ENCODE assay signal across 18 cellular contexts in the genomic region with DNA sequence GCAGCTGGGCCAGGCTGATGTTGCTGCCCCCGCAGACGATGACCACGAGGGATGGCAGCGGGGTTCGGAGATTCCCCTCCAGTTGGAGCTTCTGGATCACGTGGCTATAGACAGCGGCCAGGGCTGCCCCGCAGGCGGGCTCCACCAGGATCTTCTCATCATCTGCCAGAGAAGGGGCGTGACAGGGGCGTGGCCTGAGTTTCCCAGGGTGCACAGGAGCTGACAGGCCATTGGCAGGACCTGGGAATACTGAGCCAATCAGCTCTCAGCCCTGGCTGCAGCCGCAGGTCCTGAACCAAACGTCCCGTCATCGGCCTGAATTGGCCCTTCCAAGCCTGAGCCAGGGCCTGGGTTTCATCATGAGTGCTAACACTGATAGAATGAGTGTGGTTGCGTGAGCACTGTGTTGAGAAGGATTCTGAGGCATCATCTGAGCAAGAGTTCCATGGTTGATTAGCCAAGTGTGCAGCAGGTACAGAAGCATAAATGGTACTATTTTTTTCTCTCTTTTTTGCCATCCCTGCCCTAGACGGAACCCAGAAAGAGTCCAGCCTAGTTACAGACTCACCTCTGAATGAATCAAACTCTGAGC. TPM values are rescaled to one million over a fixed set of nuclear protein-coding genes. Genes with fewer than 3 reads are reported as not detected.
A peak's percentile ranks its signal among the peaks of the same experiment; 100 is the strongest.
DNase-seq lines count a peak whose midpoint lies in the region; ATAC-seq, FAIRE-seq and TF ChIP-seq lines count a peak whose summit lies in the region.
"Had no signal": no experiment of that assay in that cellular context is flagged by ENCODE, and none has a peak within 500 bp of the region (broad histone marks: within the 10 kb centered on the region; RNA-seq: fewer than 3 reads in every experiment).

No MANE protein-coding gene starts in this region.

- no peak overlapping the region for H3K4me3 Mint-ChIP-seq in CD8-positive, alpha-beta T cell

- H3K36me3 Mint-ChIP-seq in CD8-positive, alpha-beta T cell = peaks cover 8% of the 10 kb centered on the region

- peak; percentile 47 for DNase-seq in RCC 7860 (ENCODE audit: low spot score)
- DNase-seq in fibroblast of villous mesenchyme (ENCODE audit: low read depth) = peak; percentile 16
- DNase-seq in psoas muscle = peak in 1 of 2 donors; percentile 43
- DNase-seq in cerebellum (ENCODE audit: low spot score) = no peak
- no peak for DNase-seq in CD8-positive, alpha-beta T cell
- no peak for DNase-seq in glomerular visceral epithelial cell (ENCODE audit: extremely low spot score)
- DNase-seq in DMS53 treated with DMSO at 0.1 percent for 48 hours (lab: John Stamatoyannopoulos, UW; ENCODE audit: unreplicated experiment) = no peak
- DNase-seq: activated CD8-positive, alpha-beta memory T cell treated with anti-CD3 and anti-CD28 coated beads, Interleukin-2, amount 50 U/mL, for 48 hours; aorta; DND-41; NCI-H1930; stimulated activated CD4-positive, alpha-beta T cell treated with anti-CD3 and anti-CD28 coated beads, Interleukin-15, amount 100 ng/mL, for 24 hours had no signal

- no peak for FAIRE-seq in RCC 7860 (lab: Jason Lieb, UNC)
- FAIRE-seq: keratinocyte, TTC549 had no signal

- ATAC-seq in GM21717 (IDR thresholded peaks at IDR 0.05; ENCODE audit: unreplicated experiment) = peak; percentile 43
- ATAC-seq in psoas muscle = peak in 3 of 4 donors; percentile 45 to 62 (median 57)
- ATAC-seq in CD8-positive, alpha-beta T cell = no peak

- no peaks in the 10 kb centered on the region for H3K9me3 ChIP-seq in psoas muscle
- H3K9me3 ChIP-seq in CD8-positive, alpha-beta T cell (ENCODE audit: low read length) = no peaks in the 10 kb centered on the region

- no peaks in the 10 kb centered on the region for H3K4me1 Mint-ChIP-seq in CD8-positive, alpha-beta T cell (ENCODE audit: low read depth)

- no peaks in the 10 kb centered on the region for H3K4me1 ChIP-seq in psoas muscle
- H3K4me1 ChIP-seq in CD8-positive, alpha-beta T cell (ENCODE audit: insufficient read depth, low read length) = no peaks in the 10 kb centered on the region

- no peak overlapping the region for H3K27ac ChIP-seq in psoas muscle
- no peak overlapping the region for H3K27ac ChIP-seq in CD8-positive, alpha-beta T cell (ENCODE audit: low read depth, low read length)

- intact Hi-C loops in psoas muscle (cut with DNase I) = no loop called here
- intact Hi-C loops in CD8-positive, alpha-beta T cell (cut with DNase I, micrococcal nuclease) = no loop called here

- H3K9me3 Mint-ChIP-seq in CD8-positive, alpha-beta T cell = no peaks in the 10 kb centered on the region

- WGBS in psoas muscle, 3 donors = 48 to 63% (median 58%) methylated on average over 17 of the region's 17 CpGs

- H3K27me3 Mint-ChIP-seq in CD8-positive, alpha-beta T cell (ENCODE audit: low read depth) = no peaks in the 10 kb centered on the region

- POLR2A ChIA-PET in CD8-positive, alpha-beta T cell (lab: Charles Lee) = no interaction called here

- peaks cover 3 to 29% of the 10 kb centered on the region in 2 donors for H3K36me3 ChIP-seq in psoas muscle (ENCODE audit: insufficient read depth in 1 of 2, low read depth in 1 of 2)
- H3K36me3 ChIP-seq in CD8-positive, alpha-beta T cell (ENCODE audit: insufficient read depth, low read length) = peaks cover 4% of the 10 kb centered on the region

- H3K4me3 ChIP-seq in fibroblast of villous mesenchyme (ENCODE audit: low read depth, low read length) (no peak overlapping the region), psoas muscle (no peak overlapping the region)
- H3K4me3 ChIP-seq in CD8-positive, alpha-beta T cell (ENCODE audit: low read depth, low read length) = no peak overlapping the region

- H3K27me3 ChIP-seq in psoas muscle (ENCODE audit: insufficient read depth in 3 of 3, low read length in 2 of 3) = no peaks in the 10 kb centered on the region
- H3K27me3 ChIP-seq in CD8-positive, alpha-beta T cell (ENCODE audit: insufficient read depth, low read length) = no peaks in the 10 kb centered on the region

- no peak overlapping the region for H3K27ac Mint-ChIP-seq in CD8-positive, alpha-beta T cell

- CTCF ChIA-PET in CD8-positive, alpha-beta T cell (lab: Charles Lee) = no interaction called here

- no peak for TF ChIP-seq CTCF in fibroblast of villous mesenchyme (IDR thresholded peaks at IDR 0.05; ENCODE audit: insufficient read depth, low read depth, low read length)
- no peak for TF ChIP-seq CTCF in psoas muscle (IDR thresholded peaks at IDR 0.05)
- no peak for TF ChIP-seq CTCF in CD8-positive, alpha-beta T cell (IDR thresholded peaks at IDR 0.05)

RNA-seq across cellular contexts. Expression of gene SDS, which starts 10.6 kb away (rescaled TPM):
- total RNA-seq in fibroblast of villous mesenchyme = not detected in 2 replicates
- total RNA-seq in psoas muscle = under 1 TPM in 2 of 4 donors, not detected in 2; 0.63 to 0.91 TPM
- polyA plus RNA-seq in psoas muscle = under 1 TPM in 2 of 3 donors, not detected in 1; 0.05 to 0.13 TPM
- not detected for total RNA-seq in cerebellum
- total RNA-seq in CD8-positive, alpha-beta T cell = not detected
- total RNA-seq: HT-29, OCI-LY7 had no signal
- polyA plus RNA-seq: keratinocyte, neural cell had no signal

RNA-seq across cellular contexts. Expression of gene SDSL, which starts 29.1 kb away (rescaled TPM):
- total RNA-seq in fibroblast of villous mesenchyme = 3.5 and 5.2 TPM in 2 replicates
- total RNA-seq in psoas muscle = 1 to 10 TPM in 2 of 4 donors, under 1 TPM in 2; 0.89 to 6.0 (median 2.2) TPM
- polyA plus RNA-seq in psoas muscle = 1 to 10 TPM in 1 of 3 donors, under 1 TPM in 2; 0.48 to 2.1 (median 0.53) TPM
- total RNA-seq in cerebellum = 1.7 TPM
- total RNA-seq in CD8-positive, alpha-beta T cell = not detected
- total RNA-seq: OCI-LY7 had no signal

RNA-seq across cellular contexts. Expression of gene PLBD2, which starts 34.7 kb away (rescaled TPM):
- total RNA-seq in fibroblast of villous mesenchyme (27.6 and 31.2 TPM in 2 replicates), psoas muscle (10 to 100 TPM; 15.7 to 21.4 (median 20.1) TPM), cerebellum (11.8 TPM)
- 10 to 100 TPM in 1 of 3 donors, 1 to 10 TPM in 2; 5.2 to 14.0 (median 8.3) TPM for polyA plus RNA-seq in psoas muscle
- 1 to 10 TPM; 9.2 to 9.9 TPM for total RNA-seq in CD8-positive, alpha-beta T cell

RNA-seq across cellular contexts. Expression of gene SLC8B1, which starts 58.2 kb away (rescaled TPM):
- 12.9 and 22.9 TPM in 2 replicates for total RNA-seq in fibroblast of villous mesenchyme
- total RNA-seq in psoas muscle = 10 to 100 TPM in 1 of 4 donors, 1 to 10 TPM in 3; 7.6 to 10.3 (median 9.5) TPM
- 1 to 10 TPM; 5.7 to 9.6 (median 5.7) TPM for polyA plus RNA-seq in psoas muscle
- total RNA-seq in cerebellum = 7.9 TPM
- total RNA-seq in CD8-positive, alpha-beta T cell = 10 to 100 TPM; 67.3 to 72.8 TPM

Comparison
In these comparisons a context has a peak if more than half of its experiments do, and no peak if none do; other contexts are left out.
1. DNase-seq: peak in RCC 7860 (single experiment) and fibroblast of villous mesenchyme (single experiment); none in cerebellum (single experiment), CD8-positive, alpha-beta T cell (0 of 7), glomerular visceral epithelial cell (single experiment) and DMS53 treated with DMSO at 0.1 percent for 48 hours (single experiment).